ENCODE assay signal across 9 cellular contexts in genomic region chr11:71998649-71999310, GRCh38. TPM values are rescaled to one million over a fixed set of nuclear protein-coding genes. Genes with fewer than 3 reads are reported as not detected.
DNase-seq lines count a peak whose midpoint lies in the region; FAIRE-seq and TF ChIP-seq lines count a peak whose summit lies in the region.
"Had no signal": no experiment of that assay in that cellular context is flagged by ENCODE, and none has a peak within 500 bp of the region (broad histone marks: within the 10 kb centered on the region; RNA-seq: fewer than 3 reads in every experiment).

TSS of gene IL18BP (plus strand) at chr11:71998909. CDS start at chr11:71999985, 1,076 bp downstream.

- peak within 1 kb of the TSS; percentile 24 for H3K4me3 ChIP-seq in fibroblast of villous mesenchyme (ENCODE audit: low read depth, low read length)
- peak within 1 kb of the TSS in 3 of 4 donors; percentile 9 to 32 (median 30) for H3K4me3 ChIP-seq in sigmoid colon
- H3K4me3 ChIP-seq: SK-N-MC had no signal

- FAIRE-seq in frontal cortex (lab: Jason Lieb, UNC) = no peak

- H3K9me3 ChIP-seq in sigmoid colon = no peaks in the 10 kb centered on the region

- H3K4me1 Mint-ChIP-seq in activated CD4-positive, alpha-beta T cell treated with anti-CD3 and anti-CD28 coated beads, Interleukin-2, amount 10 ng/mL, durations not matched to agents 24 days and 14 days = peaks cover 21% of the 10 kb centered on the region

- H3K27ac Mint-ChIP-seq in activated CD4-positive, alpha-beta T cell treated with anti-CD3 and anti-CD28 coated beads, Interleukin-2, amount 10 ng/mL, durations not matched to agents 24 days and 14 days = peak within 1 kb of the TSS; percentile 92

- TF ChIP-seq POLR2A in sigmoid colon (IDR thresholded peaks at IDR 0.05) = no peak

- DNase-seq in activated CD4-positive, alpha-beta T cell treated with anti-CD3 and anti-CD28 coated beads, Interleukin-2, amount 10 ng/mL, durations not matched to agents 24 days and 14 days = peak; percentile 82
- no peak for DNase-seq in activated CD4-positive, alpha-beta T cell treated with anti-CD3 and anti-CD28 coated beads for 1 hour
- peak; percentile 21 for DNase-seq in T-helper 9 cell
- no peak for DNase-seq in fibroblast of villous mesenchyme (ENCODE audit: low read depth)
- peak; percentile 68 for DNase-seq in sigmoid colon
- no peak for DNase-seq in NCI-H2081 (lab: John Stamatoyannopoulos, UW)
- no peak for DNase-seq in frontal cortex (ENCODE audit: low spot score in 2 of 2)
- DNase-seq in stimulated activated CD4-positive, alpha-beta T cell treated with anti-CD3 and anti-CD28 coated beads, Interleukin-1b, Interleukin-23, amount 100 ng/mL, for 48 hours = no peak

- peak within 1 kb of the TSS; percentile 59 to 80 (median 75) for H3K27ac ChIP-seq in sigmoid colon
- H3K27ac ChIP-seq: SK-N-MC had no signal

- no peak for TF ChIP-seq EP300 in sigmoid colon (IDR thresholded peaks at IDR 0.05)

- intact Hi-C loops in activated CD4-positive, alpha-beta T cell treated with anti-CD3 and anti-CD28 coated beads, Interleukin-2, amount 10 ng/mL, durations not matched to agents 24 days and 14 days (cut with micrococcal nuclease) = loop anchor here (1.0 kb wide), 1 partner anchor 21 kb away; no protein-coding TSS in a partner anchor
- intact Hi-C loops in sigmoid colon (cut with DNase I) = no loop called here

- WGBS in sigmoid colon, 2 donors = 69 to 85% methylated on average over 11 of the region's 11 CpGs

- no peaks in the 10 kb centered on the region for H3K27me3 ChIP-seq in sigmoid colon

- H3K27me3 Mint-ChIP-seq in activated CD4-positive, alpha-beta T cell treated with anti-CD3 and anti-CD28 coated beads, Interleukin-2, amount 10 ng/mL, durations not matched to agents 24 days and 14 days = no peaks in the 10 kb centered on the region

- TF ChIP-seq CTCF in fibroblast of villous mesenchyme (IDR thresholded peaks at IDR 0.05; ENCODE audit: insufficient read depth, low read depth, low read length) (no peak), sigmoid colon (IDR thresholded peaks at IDR 0.05) (no peak)

- H3K36me3 ChIP-seq in sigmoid colon = peaks cover 12 to 21% (median 18%) of the 10 kb centered on the region in 4 donors

- peak within 1 kb of the TSS; percentile 78 for H3K4me3 Mint-ChIP-seq in activated CD4-positive, alpha-beta T cell treated with anti-CD3 and anti-CD28 coated beads, Interleukin-2, amount 10 ng/mL, durations not matched to agents 24 days and 14 days

- H3K36me3 Mint-ChIP-seq in activated CD4-positive, alpha-beta T cell treated with anti-CD3 and anti-CD28 coated beads, Interleukin-2, amount 10 ng/mL, durations not matched to agents 24 days and 14 days (ENCODE audit: low read depth) = peaks cover 34% of the 10 kb centered on the region

- no peaks in the 10 kb centered on the region for H3K9me3 Mint-ChIP-seq in activated CD4-positive, alpha-beta T cell treated with anti-CD3 and anti-CD28 coated beads, Interleukin-2, amount 10 ng/mL, durations not matched to agents 24 days and 14 days

- peaks cover 0 to 40% (median 30%) of the 10 kb centered on the region in 4 donors for H3K4me1 ChIP-seq in sigmoid colon

RNA-seq across cellular contexts. Expression of gene IL18BP, which starts in this region (rescaled TPM):
- total RNA-seq in activated CD4-positive, alpha-beta T cell treated with anti-CD3 and anti-CD28 coated beads, Interleukin-2, amount 10 ng/mL, durations not matched to agents 24 days and 14 days = 15.0 and 19.9 TPM in 2 replicates
- 2.6 and 4.2 TPM in 2 replicates for total RNA-seq in fibroblast of villous mesenchyme
- 1 to 10 TPM; 2.5 to 7.5 (median 5.1) TPM for total RNA-seq in sigmoid colon
- polyA plus RNA-seq in sigmoid colon = 10 to 100 TPM in 1 of 3 donors, 1 to 10 TPM in 2; 4.8 to 21.3 (median 6.0) TPM
- total RNA-seq in frontal cortex = 1.6 TPM

Comparison
In these comparisons a context has a peak if more than half of its experiments do, and no peak if none do; other contexts are left out.
1. DNase-seq: peak in activated CD4-positive, alpha-beta T cell treated with anti-CD3 and anti-CD28 coated beads, Interleukin-2, amount 10 ng/mL, durations not matched to agents 24 days and 14 days (single experiment), T-helper 9 cell (single experiment) and sigmoid colon (single experiment); none in activated CD4-positive, alpha-beta T cell treated with anti-CD3 and anti-CD28 coated beads for 1 hour (single experiment), fibroblast of villous mesenchyme (single experiment), NCI-H2081 (0 of 2), frontal cortex (0 of 2) and stimulated activated CD4-positive, alpha-beta T cell treated with anti-CD3 and anti-CD28 coated beads, Interleukin-1b, Interleukin-23, amount 100 ng/mL, for 48 hours (single experiment).